Comparison of ENCODE assay signal across 1 cellular context in genomic region chr1:153928776-153929432, GRCh38.
TF ChIP-seq lines count a peak whose summit lies in the region.

No MANE protein-coding gene starts in this region.

TF ChIP-seq in WTC11, 78 proteins besides CTCF, POLR2A, EP300 and RAD21 (continued from another document):
- no peak for TF ChIP-seq ZNF281 (CRISPR knock-in tag; IDR thresholded peaks at IDR 0.05)
- no peak for TF ChIP-seq FOXP4 (CRISPR knock-in tag; IDR thresholded peaks at IDR 0.05)
- TF ChIP-seq, protein P1, sequence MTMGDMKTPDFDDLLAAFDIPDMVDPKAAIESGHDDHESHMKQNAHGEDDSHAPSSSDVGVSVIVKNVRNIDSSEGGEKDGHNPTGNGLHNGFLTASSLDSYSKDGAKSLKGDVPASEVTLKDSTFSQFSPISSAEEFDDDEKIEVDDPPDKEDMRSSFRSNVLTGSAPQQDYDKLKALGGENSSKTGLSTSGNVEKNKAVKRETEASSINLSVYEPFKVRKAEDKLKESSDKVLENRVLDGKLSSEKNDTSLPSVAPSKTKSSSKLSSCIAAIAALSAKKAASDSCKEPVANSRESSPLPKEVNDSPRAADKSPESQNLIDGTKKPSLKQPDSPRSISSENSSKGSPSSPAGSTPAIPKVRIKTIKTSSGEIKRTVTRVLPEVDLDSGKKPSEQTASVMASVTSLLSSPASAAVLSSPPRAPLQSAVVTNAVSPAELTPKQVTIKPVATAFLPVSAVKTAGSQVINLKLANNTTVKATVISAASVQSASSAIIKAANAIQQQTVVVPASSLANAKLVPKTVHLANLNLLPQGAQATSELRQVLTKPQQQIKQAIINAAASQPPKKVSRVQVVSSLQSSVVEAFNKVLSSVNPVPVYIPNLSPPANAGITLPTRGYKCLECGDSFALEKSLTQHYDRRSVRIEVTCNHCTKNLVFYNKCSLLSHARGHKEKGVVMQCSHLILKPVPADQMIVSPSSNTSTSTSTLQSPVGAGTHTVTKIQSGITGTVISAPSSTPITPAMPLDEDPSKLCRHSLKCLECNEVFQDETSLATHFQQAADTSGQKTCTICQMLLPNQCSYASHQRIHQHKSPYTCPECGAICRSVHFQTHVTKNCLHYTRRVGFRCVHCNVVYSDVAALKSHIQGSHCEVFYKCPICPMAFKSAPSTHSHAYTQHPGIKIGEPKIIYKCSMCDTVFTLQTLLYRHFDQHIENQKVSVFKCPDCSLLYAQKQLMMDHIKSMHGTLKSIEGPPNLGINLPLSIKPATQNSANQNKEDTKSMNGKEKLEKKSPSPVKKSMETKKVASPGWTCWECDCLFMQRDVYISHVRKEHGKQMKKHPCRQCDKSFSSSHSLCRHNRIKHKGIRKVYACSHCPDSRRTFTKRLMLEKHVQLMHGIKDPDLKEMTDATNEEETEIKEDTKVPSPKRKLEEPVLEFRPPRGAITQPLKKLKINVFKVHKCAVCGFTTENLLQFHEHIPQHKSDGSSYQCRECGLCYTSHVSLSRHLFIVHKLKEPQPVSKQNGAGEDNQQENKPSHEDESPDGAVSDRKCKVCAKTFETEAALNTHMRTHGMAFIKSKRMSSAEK (CRISPR knock-in tag; IDR thresholded peaks at IDR 0.05; ENCODE audit: borderline replicate concordance): no peak
- TF ChIP-seq, protein P2, sequence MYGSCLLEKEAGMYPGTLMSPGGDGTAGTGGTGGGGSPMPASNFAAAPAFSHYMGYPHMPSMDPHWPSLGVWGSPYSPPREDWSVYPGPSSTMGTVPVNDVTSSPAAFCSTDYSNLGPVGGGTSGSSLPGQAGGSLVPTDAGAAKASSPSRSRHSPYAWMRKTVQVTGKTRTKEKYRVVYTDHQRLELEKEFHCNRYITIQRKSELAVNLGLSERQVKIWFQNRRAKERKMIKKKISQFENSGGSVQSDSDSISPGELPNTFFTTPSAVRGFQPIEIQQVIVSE (CRISPR knock-in tag; IDR thresholded peaks at IDR 0.05; ENCODE audit: borderline replicate concordance): no peak
- no peak for TF ChIP-seq HMGA2 (CRISPR knock-in tag; IDR thresholded peaks at IDR 0.05)
- no peak for TF ChIP-seq ETV6 (CRISPR knock-in tag; IDR thresholded peaks at IDR 0.05)
- no peak for TF ChIP-seq TEAD1 (CRISPR knock-in tag; IDR thresholded peaks at IDR 0.05)
- no peak for TF ChIP-seq USF2 (CRISPR knock-in tag; IDR thresholded peaks at IDR 0.05)
- TF ChIP-seq ZNF317 (CRISPR knock-in tag; IDR thresholded peaks at IDR 0.05; ENCODE audit: borderline replicate concordance, low read depth): no peak
